Comparison of ENCODE assay signal across 1 cellular context in genomic region chr6:28981391-28981832, GRCh38.
A peak's percentile ranks its signal among the peaks of the same experiment; 100 is the strongest.
TF ChIP-seq lines count a peak whose summit lies in the region.

No MANE protein-coding gene starts in this region.

TF ChIP-seq in HepG2, 621 proteins besides CTCF, POLR2A, EP300 and RAD21 (continued from another document and continues in another):
- TF ChIP-seq ZNF407 (CRISPR knock-in tag; IDR thresholded peaks at IDR 0.05; ENCODE audit: not compliant biosample characterization) (no peak), ZNF18 (CRISPR knock-in tag; IDR thresholded peaks at IDR 0.05; ENCODE audit: insufficient replicate concordance) (peak; percentile 25), ZSCAN12 (CRISPR knock-in tag; IDR thresholded peaks at IDR 0.05) (0 out of 2 replicates have a peak, but pooled peaks have one; percentile 57), ZNF124 (CRISPR knock-in tag; IDR thresholded peaks at IDR 0.05) (peak; percentile 10; the same call in 1 of the 2 replicates), ZNF160 (CRISPR knock-in tag; IDR thresholded peaks at IDR 0.05) (no peak), ZNF230 (CRISPR knock-in tag; IDR thresholded peaks at IDR 0.05) (no peak), ATAD3A (CRISPR knock-in tag; IDR thresholded peaks at IDR 0.05) (no peak), DR1 (CRISPR knock-in tag; IDR thresholded peaks at IDR 0.05) (0 out of 2 replicates have a peak, but pooled peaks have one; percentile 24), CBX1 (IDR thresholded peaks at IDR 0.05; ENCODE audit: low read depth) (no peak), ZBTB8A (CRISPR knock-in tag; IDR thresholded peaks at IDR 0.05; ENCODE audit: borderline replicate concordance, low read depth) (no peak), FOXO4 (CRISPR knock-in tag; conservative IDR thresholded peaks at IDR 0.05) (0 out of 2 replicates have a peak, but pooled peaks have one; percentile 20), BCL6 (CRISPR knock-in tag; IDR thresholded peaks at IDR 0.05) (no peak; the same call in 1 of the 2 replicates), DRAP1 (CRISPR knock-in tag; IDR thresholded peaks at IDR 0.05) (no peak), HES4 (CRISPR knock-in tag; IDR thresholded peaks at IDR 0.05; ENCODE audit: borderline replicate concordance) (no peak), NR1H2 (CRISPR knock-in tag; IDR thresholded peaks at IDR 0.05; ENCODE audit: borderline replicate concordance, low read depth) (no peak), FIP1L1 (IDR thresholded peaks at IDR 0.05; ENCODE audit: borderline replicate concordance, insufficient read depth, low read depth, low read length) (no peak), ZNF460 (CRISPR knock-in tag; IDR thresholded peaks at IDR 0.05; ENCODE audit: borderline replicate concordance) (no peak), YEATS2 (CRISPR knock-in tag; IDR thresholded peaks at IDR 0.05; ENCODE audit: borderline replicate concordance) (no peak), AKNA (CRISPR knock-in tag; IDR thresholded peaks at IDR 0.05; ENCODE audit: borderline replicate concordance) (no peak; the same call in 1 of the 2 replicates), MYNN (CRISPR knock-in tag; IDR thresholded peaks at IDR 0.05; ENCODE audit: low read depth) (no peak), ZNF616 (CRISPR knock-in tag; IDR thresholded peaks at IDR 0.05; ENCODE audit: low read depth) (no peak), ZNF343 (CRISPR knock-in tag; IDR thresholded peaks at IDR 0.05) (no peak), CAMTA2 (CRISPR knock-in tag; IDR thresholded peaks at IDR 0.05; ENCODE audit: borderline replicate concordance) (no peak), REL (CRISPR knock-in tag; conservative IDR thresholded peaks at IDR 0.05) (0 out of 2 replicates have a peak, but pooled peaks have one; percentile 49), DZIP1 (CRISPR knock-in tag; IDR thresholded peaks at IDR 0.05) (no peak), KDM3A (CRISPR knock-in tag; IDR thresholded peaks at IDR 0.05; ENCODE audit: low read depth) (no peak), EED (CRISPR knock-in tag; IDR thresholded peaks at IDR 0.05) (no peak), PRDM15 (CRISPR knock-in tag; IDR thresholded peaks at IDR 0.05) (peak; percentile 54), ZNF335 (CRISPR knock-in tag; IDR thresholded peaks at IDR 0.05) (no peak), CHD2 (IDR thresholded peaks at IDR 0.05; ENCODE audit: low read depth, low read length) (no peak), ATF5 (CRISPR knock-in tag; IDR thresholded peaks at IDR 0.05; ENCODE audit: low read depth) (no peak), ZC3H13 (CRISPR knock-in tag; IDR thresholded peaks at IDR 0.05) (no peak), RBFOX2 (IDR thresholded peaks at IDR 0.05; ENCODE audit: low read depth, low read length) (no peak)
